ENCODE assay signal across 8 cellular contexts in the genomic region with DNA sequence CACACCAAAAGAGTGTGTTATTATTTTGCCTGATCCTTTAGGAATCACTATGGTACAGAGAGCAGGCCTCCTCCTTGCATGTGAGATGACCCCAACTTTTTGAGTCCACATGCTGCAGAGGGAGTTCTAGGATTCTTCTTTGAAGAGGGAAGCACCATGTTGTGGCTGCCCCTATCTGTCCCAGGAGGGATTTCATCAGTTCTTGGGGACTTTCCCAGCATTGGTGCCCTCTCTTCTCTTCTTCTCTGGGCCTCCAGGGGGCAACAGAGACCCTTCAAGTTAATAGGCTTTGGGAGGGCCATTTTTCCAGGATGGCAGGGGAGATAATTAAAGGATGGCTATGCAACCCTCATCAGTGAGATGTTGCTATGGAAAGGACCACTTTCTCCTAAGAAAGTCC. TPM values are rescaled to one million over a fixed set of nuclear protein-coding genes. Genes with fewer than 3 reads are reported as not detected.
DNase-seq lines count a peak whose midpoint lies in the region; ATAC-seq, FAIRE-seq and TF ChIP-seq lines count a peak whose summit lies in the region.

No MANE protein-coding gene starts in this region.

- intact Hi-C loops in Calu3 (cut with micrococcal nuclease; ENCODE audit: unreplicated experiment), result no loop called here
- intact Hi-C loops in tibial artery (cut with DNase I; ENCODE audit: low total_unique reads), result no loop called here

- no peak overlapping the region for H3K4me3 Mint-ChIP-seq in Calu3 (ENCODE audit: low read depth, unreplicated experiment)

- H3K9me3 ChIP-seq in hepatocyte (ENCODE audit: low read depth) (no peaks in the 10 kb centered on the region), tibial artery (no peaks in the 10 kb centered on the region)

- no peak for FAIRE-seq in RCC 7860 (lab: Jason Lieb, UNC)

- ATAC-seq in GM18868 (IDR thresholded peaks at IDR 0.05; ENCODE audit: unreplicated experiment), result peak; percentile 99
- peak; percentile 95 for ATAC-seq in HG02973 (IDR thresholded peaks at IDR 0.05; ENCODE audit: unreplicated experiment)

- CTCF ChIA-PET in Calu3 (lab: Charles Lee), result no interaction called here

- no peaks in the 10 kb centered on the region for H4K20me1 ChIP-seq in hepatocyte (ENCODE audit: insufficient read depth, poor library complexity, severe bottlenecking)

- no peaks in the 10 kb centered on the region for H3K9me3 Mint-ChIP-seq in Calu3 (ENCODE audit: low read depth, unreplicated experiment)

- peaks cover 11% of the 10 kb centered on the region for H3K4me1 Mint-ChIP-seq in Calu3 (ENCODE audit: low read depth, unreplicated experiment)

- H3K27ac Mint-ChIP-seq in Calu3 (ENCODE audit: unreplicated experiment), result no peak overlapping the region

- no peaks in the 10 kb centered on the region for H3K27me3 Mint-ChIP-seq in Calu3 (ENCODE audit: unreplicated experiment)

- peaks cover 5% of the 10 kb centered on the region for H3K36me3 Mint-ChIP-seq in Calu3 (ENCODE audit: insufficient read depth, unreplicated experiment)

- H3K4me2 ChIP-seq in hepatocyte, result no peak overlapping the region

- H3K27me3 ChIP-seq in hepatocyte (no peaks in the 10 kb centered on the region), tibial artery (no peaks in the 10 kb centered on the region)

- TF ChIP-seq CTCF in Calu3 (IDR thresholded peaks at IDR 0.05; ENCODE audit: unreplicated experiment) (peak; percentile 28), hepatocyte (IDR thresholded peaks at IDR 0.05; ENCODE audit: poor library complexity) (peak; percentile 29), tibial artery (IDR thresholded peaks at IDR 0.05) (no peak)

- peak overlapping the region; percentile 24 for H2AFZ ChIP-seq in hepatocyte

- H3K36me3 ChIP-seq in hepatocyte (replicated peaks; ENCODE audit: insufficient read depth, low read depth) (no peaks in the 10 kb centered on the region), tibial artery (no peaks in the 10 kb centered on the region)

- no peaks in the 10 kb centered on the region for H3K79me2 ChIP-seq in hepatocyte

- H3K4me3 ChIP-seq in hepatocyte (no peak overlapping the region), tibial artery (no peak overlapping the region)

- BruUV-seq in Calu3 (replicated peaks; lab: Mats Ljungman, UMichigan), result no TSS peak

- peak overlapping the region; percentile 35 for H3K27ac ChIP-seq in hepatocyte
- no peak overlapping the region for H3K27ac ChIP-seq in tibial artery

- DNase-seq in Calu3 (peak; percentile 33), RCC 7860 (ENCODE audit: low spot score) (peak; percentile 21), hepatocyte (ENCODE audit: low spot score) (peak; percentile 34), tibial artery (no peak), NCI-H1048 (lab: John Stamatoyannopoulos, UW) (no peak), GDM1 (lab: John Stamatoyannopoulos, UW) (no peak)

- H3K4me1 ChIP-seq in hepatocyte (ENCODE audit: insufficient read depth) (peaks cover 9% of the 10 kb centered on the region), tibial artery (no peaks in the 10 kb centered on the region)

- H3K9me2 ChIP-seq in hepatocyte (replicated peaks; ENCODE audit: insufficient read depth), result no peaks in the 10 kb centered on the region

RNA-seq across cellular contexts. Expression of a gene that starts 3.6 kb away (rescaled TPM):
- total RNA-seq in Calu3 (2022) (30.4 and 33.5 TPM in 2 replicates), hepatocyte (24.6 and 30.2 TPM in 2 replicates)
- 8.4 and 10.1 TPM in 2 replicates for polyA plus RNA-seq in hepatocyte

RNA-seq across cellular contexts. Expression of a gene that starts 14.0 kb away (rescaled TPM):
- total RNA-seq in Calu3 (2022) (not detected in 2 replicates), hepatocyte (1.2 and 2.3 TPM in 2 replicates)
- polyA plus RNA-seq in hepatocyte, result 1.5 TPM in 2 replicates

RNA-seq across cellular contexts. Expression of a gene that starts 49.0 kb away (rescaled TPM):
- not detected in 2 replicates for total RNA-seq in Calu3 (2022)
- 0.97 and 2.8 TPM in 2 replicates for total RNA-seq in hepatocyte
- 0.61 and 0.93 TPM in 2 replicates for polyA plus RNA-seq in hepatocyte

Comparison
In these comparisons a context has a peak if more than half of its experiments do, and no peak if none do; other contexts are left out.
1. DNase-seq: peak in Calu3 (single experiment), RCC 7860 (single experiment) and hepatocyte (single experiment); none in tibial artery (0 of 2), NCI-H1048 (single experiment) and GDM1 (single experiment).
2. CTCF ChIP-seq: peak in Calu3 (single experiment) and hepatocyte (single experiment); none in tibial artery (0 of 2).